In the genomic region with DNA sequence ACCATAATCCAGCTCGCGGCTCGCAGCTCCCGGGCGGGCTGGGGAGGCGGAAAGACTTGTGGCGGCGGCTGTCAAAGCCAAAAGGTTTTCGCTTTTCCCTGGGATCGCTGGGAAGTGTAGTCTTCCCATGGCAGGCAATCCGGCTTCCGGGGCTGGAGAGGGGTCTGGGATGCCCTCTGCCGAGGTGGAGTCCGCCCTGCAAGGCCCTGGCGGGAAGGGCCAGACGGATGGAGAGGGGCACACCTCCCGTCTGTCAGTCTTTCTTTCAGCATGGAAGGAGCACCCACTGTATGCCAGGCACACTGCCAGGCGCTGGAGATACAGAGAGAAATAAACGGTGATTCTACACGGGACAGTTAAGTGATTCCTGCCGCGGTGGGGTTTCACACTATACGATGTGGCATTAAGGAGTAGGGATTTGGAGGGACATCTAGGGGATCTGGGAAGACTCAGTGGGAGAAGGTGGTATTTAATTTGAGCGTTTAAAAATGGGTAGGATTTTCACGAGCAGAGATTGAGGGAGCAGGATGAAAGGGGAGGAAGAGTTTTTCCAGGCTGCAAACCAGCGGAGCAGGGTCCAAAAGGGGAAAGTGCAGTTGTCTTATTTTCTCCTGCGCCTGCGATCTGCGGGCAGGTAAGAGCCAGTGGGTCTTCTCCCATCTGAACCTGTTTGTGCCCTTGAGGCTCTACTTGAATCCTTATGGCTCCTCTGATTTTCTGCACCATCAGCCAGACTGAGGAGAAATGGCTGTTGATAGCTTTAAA, we compare ENCODE assay signal across 8 cellular contexts. TPM values are rescaled to one million over a fixed set of nuclear protein-coding genes. Genes with fewer than 3 reads are reported as not detected.
DNase-seq lines count a peak whose midpoint lies in the region; ATAC-seq, FAIRE-seq and TF ChIP-seq lines count a peak whose summit lies in the region.

A gene (minus strand): TSS at position 60 of the 765 bp plus-strand sequence. CDS start 461 bp downstream, outside the sequence.

- H3K4me3 ChIP-seq in neuronal stem cell (ENCODE audit: low read length in 2 of 2) = peak within 1 kb of the TSS; percentile 61 to 84

- no peak within 1 kb of the TSS for H2AK5ac ChIP-seq in neuronal stem cell (ENCODE audit: low read depth, low read length)

- no peaks in the 10 kb centered on the region for H3K36me3 ChIP-seq in neuronal stem cell (replicated peaks in 1 of 2; ENCODE audit: control insufficient read depth in 2 of 2, insufficient read depth in 2 of 2, low read length in 2 of 2)

- no peak within 1 kb of the TSS for H4K91ac ChIP-seq in neuronal stem cell (ENCODE audit: low read depth, low read length, poor library complexity)

- H3K23ac ChIP-seq in neuronal stem cell (ENCODE audit: low read depth, low read length, poor library complexity) = no peak within 1 kb of the TSS

- peaks cover 11 to 29% (median 17%) of the 10 kb centered on the region in 3 donors for H3K27me3 Mint-ChIP-seq in CD14-positive monocyte (ENCODE audit: low read depth in 3 of 3)

- H3K27ac Mint-ChIP-seq in CD14-positive monocyte = peak within 1 kb of the TSS in 4 of 7 donors; percentile 7 to 61 (median 34)

- peaks cover 3% of the 10 kb centered on the region in 2 donors for H3K36me3 Mint-ChIP-seq in CD14-positive monocyte

- no peaks in the 10 kb centered on the region for H3K9me3 ChIP-seq in neuronal stem cell (replicated peaks in 1 of 2; ENCODE audit: control insufficient read depth in 2 of 2, insufficient read depth in 1 of 2, low read depth in 1 of 2, low read length in 2 of 2)

- peak within 1 kb of the TSS; percentile 95 for H3K4me2 ChIP-seq in neuronal stem cell (ENCODE audit: insufficient read depth, low read length, poor library complexity, severe bottlenecking)

- H3K18ac ChIP-seq in neuronal stem cell (ENCODE audit: low read length) = peak within 1 kb of the TSS; percentile 78

- no peaks in the 10 kb centered on the region for H3K79me1 ChIP-seq in neuronal stem cell (ENCODE audit: low read depth, low read length)

- peak within 1 kb of the TSS; percentile 79 for H3K9ac ChIP-seq in neuronal stem cell (ENCODE audit: low read depth, low read length, poor library complexity)

- intact Hi-C loops in CD14-positive monocyte (cut with micrococcal nuclease) = no loop called here
- intact Hi-C loops in cardiac septum (cut with DNase I) = loop anchor here (5.0 kb wide), 1 partner anchor 84 kb away; a partner anchor contains a TSS

- H3K4ac ChIP-seq in neuronal stem cell (ENCODE audit: low read length) = no peak within 1 kb of the TSS

- peaks cover 33% of the 10 kb centered on the region for H3K4me1 Mint-ChIP-seq in CD14-positive monocyte

- DNase-seq in CD14-positive monocyte (ENCODE audit: low spot score) (no peak), NCI-H82 treated with DMSO at 0.1 percent for 48 hours (lab: John Stamatoyannopoulos, UW; ENCODE audit: unreplicated experiment) (peak; percentile 49), amygdala (lab: John Stamatoyannopoulos, UW) (peak; percentile 16 to 93 (median 82)), cardiac septum (ENCODE audit: low spot score) (peak; percentile 90), neuronal stem cell (ENCODE audit: low spot score) (peak; percentile 83), GM12892 (ENCODE audit: insufficient read length) (no peak)

- no peak for TF ChIP-seq POLR2A in GM12892 (IDR thresholded peaks at IDR 0.05; ENCODE audit: low read depth, low read length)

- peaks cover 8 to 11% of the 10 kb centered on the region in 2 donors for H3K4me1 ChIP-seq in neuronal stem cell (ENCODE audit: control insufficient read depth in 2 of 2, insufficient read depth in 1 of 2, low read depth in 1 of 2, low read length in 2 of 2)

- TF ChIP-seq CTCF in CD14-positive monocyte (IDR thresholded peaks at IDR 0.05) = no peak

- no peak within 1 kb of the TSS for H2BK12ac ChIP-seq in neuronal stem cell (ENCODE audit: low read length)

- no peak within 1 kb of the TSS for H2BK5ac ChIP-seq in neuronal stem cell (ENCODE audit: low read length)

- peak within 1 kb of the TSS; percentile 91 for H2AFZ ChIP-seq in neuronal stem cell (ENCODE audit: low read length)

- ATAC-seq in HG03432 (IDR thresholded peaks at IDR 0.05; ENCODE audit: unreplicated experiment) = peak; percentile 25
- no peak for ATAC-seq in HG02870 (IDR thresholded peaks at IDR 0.05; ENCODE audit: unreplicated experiment)

- H2BK15ac ChIP-seq in neuronal stem cell (ENCODE audit: low read length) = no peak within 1 kb of the TSS

- peak within 1 kb of the TSS; percentile 92 to 96 for H3K4me3 Mint-ChIP-seq in CD14-positive monocyte

- peak within 1 kb of the TSS; percentile 4 for H3K14ac ChIP-seq in neuronal stem cell (ENCODE audit: low read length)

- no peak for FAIRE-seq in GM12892 (lab: Jason Lieb, UNC)

- H3K27me3 ChIP-seq in neuronal stem cell (ENCODE audit: control insufficient read depth in 3 of 3, insufficient read depth in 3 of 3, low read depth in 1 of 3, low read length in 3 of 3) = no peaks in the 10 kb centered on the region

- peaks cover 0 to 3% (median 0%) of the 10 kb centered on the region in 7 donors for H3K9me3 Mint-ChIP-seq in CD14-positive monocyte

- H2BK120ac ChIP-seq in neuronal stem cell (ENCODE audit: low read depth, low read length) = no peak within 1 kb of the TSS

- 100% methylated on average over 2 of the region's 29 CpGs; no CpG with 5 or more reads in 1 of the 2 donors for WGBS in neuronal stem cell (ENCODE audit: extremely low coverage in 2 of 2, insufficient read length in 2 of 2, insufficient replicate concordance in 1 of 2), 2 donors

- no peak within 1 kb of the TSS for H4K8ac ChIP-seq in neuronal stem cell (ENCODE audit: low read depth, low read length)

- no peak within 1 kb of the TSS for H3K27ac ChIP-seq in neuronal stem cell (replicated peaks; ENCODE audit: low read length)

RNA-seq across cellular contexts. Expression of the gene that starts here (rescaled TPM):
- 1 to 10 TPM; 1.6 to 3.1 TPM for polyA plus RNA-seq in CD14-positive monocyte
- total RNA-seq in cardiac septum = 15.7 TPM
- 14.9 TPM for polyA plus RNA-seq in neuronal stem cell (2013, experiment 1 of 2)
- 15.1 TPM for polyA plus RNA-seq in neuronal stem cell (2013, experiment 2 of 2)
- 2.1 TPM for polyA plus RNA-seq in GM12892 (2012; ENCODE audit: missing spikeins)

Comparison
In these comparisons a context has a peak if more than half of its experiments do, and no peak if none do; other contexts are left out.
1. DNase-seq: peak in NCI-H82 treated with DMSO at 0.1 percent for 48 hours (single experiment), amygdala (56 of 56), cardiac septum (single experiment) and neuronal stem cell (single experiment); none in CD14-positive monocyte (single experiment) and GM12892 (single experiment).